Comparison of ENCODE assay signal across 13 cellular contexts in genomic region chr1:174877208-174877673, GRCh38.
A peak's percentile ranks its signal among the peaks of the same experiment; 100 is the strongest.
DNase-seq lines count a peak whose midpoint lies in the region; ATAC-seq and TF ChIP-seq lines count a peak whose summit lies in the region.
"Had no signal": no experiment of that assay in that cellular context is flagged by ENCODE, and none has a peak within 500 bp of the region (broad histone marks: within the 10 kb centered on the region; RNA-seq: fewer than 3 reads in every experiment).

No MANE protein-coding gene starts in this region.

- no peak overlapping the region for H3K4me2 ChIP-seq in osteoblast (ENCODE audit: insufficient read depth, low read length)

- DNase-seq in DMS 273 treated with DMSO at 0.1 percent for 48 hours (lab: John Stamatoyannopoulos, UW) = peak; percentile 11
- DNase-seq in NCI-H1092 treated with DMSO at 0.1 percent for 48 hours (lab: John Stamatoyannopoulos, UW) = peak; percentile 74
- no peak for DNase-seq in activated CD4-positive, alpha-beta memory T cell treated with anti-CD3 and anti-CD28 coated beads for 36 hours
- DNase-seq in mucosa of gallbladder (ENCODE audit: low spot score) = peak; percentile 12
- DNase-seq in germinal center (ENCODE audit: low spot score) = no peak
- DNase-seq in stimulated activated CD4-positive, alpha-beta T cell treated with anti-CD3 and anti-CD28 coated beads, Interleukin-4, amount 100 ng/mL, for 4 hours = no peak
- no peak for DNase-seq in osteoblast (ENCODE audit: insufficient read length, low spot score, missing footprints)
- DNase-seq: foreskin fibroblast, KBM-7, SW 1271 had no signal

- peaks cover 20% of the 10 kb centered on the region for H3K4me1 Mint-ChIP-seq in activated CD4-positive, alpha-beta memory T cell treated with anti-CD3 and anti-CD28 coated beads for 36 hours (ENCODE audit: low read depth)

- no peak for ATAC-seq in HG03460 (IDR thresholded peaks at IDR 0.05; ENCODE audit: unreplicated experiment)

- H3K4me3 ChIP-seq in osteoblast (ENCODE audit: insufficient read depth, low read length) = no peak overlapping the region
- H3K4me3 ChIP-seq: HAP-1 had no signal

- H3K27me3 Mint-ChIP-seq in activated CD4-positive, alpha-beta memory T cell treated with anti-CD3 and anti-CD28 coated beads for 36 hours = no peaks in the 10 kb centered on the region

- H4K20me1 ChIP-seq in osteoblast (ENCODE audit: insufficient read depth, low read length) = no peaks in the 10 kb centered on the region

- H3K79me2 ChIP-seq in osteoblast (ENCODE audit: insufficient read depth, low read length) = no peaks in the 10 kb centered on the region
- H3K79me2 ChIP-seq: parathyroid adenoma had no signal

- peak overlapping the region; percentile 69 for H3K4me3 Mint-ChIP-seq in activated CD4-positive, alpha-beta memory T cell treated with anti-CD3 and anti-CD28 coated beads for 36 hours

- no peaks in the 10 kb centered on the region for H3K9me3 ChIP-seq in osteoblast (ENCODE audit: low read depth, low read length)
- H3K9me3 ChIP-seq: HAP-1 had no signal

- peak overlapping the region; percentile 77 for H3K27ac Mint-ChIP-seq in activated CD4-positive, alpha-beta memory T cell treated with anti-CD3 and anti-CD28 coated beads for 36 hours

- no peak overlapping the region for H3K27ac ChIP-seq in osteoblast (ENCODE audit: low read depth, low read length)
- H3K27ac ChIP-seq: parathyroid adenoma had no signal

- POLR2A ChIA-PET in activated CD4-positive, alpha-beta memory T cell treated with anti-CD3 and anti-CD28 coated beads for 36 hours (lab: Charles Lee) = no interaction called here

- H3K36me3 ChIP-seq in osteoblast (ENCODE audit: insufficient read depth, low read length) = no peaks in the 10 kb centered on the region
- H3K36me3 ChIP-seq: HAP-1 had no signal

- no peaks in the 10 kb centered on the region for H3K36me3 Mint-ChIP-seq in activated CD4-positive, alpha-beta memory T cell treated with anti-CD3 and anti-CD28 coated beads for 36 hours

- no peaks in the 10 kb centered on the region for H3K4me1 ChIP-seq in osteoblast (ENCODE audit: insufficient read depth, low read length)
- H3K4me1 ChIP-seq: parathyroid adenoma had no signal

- H3K9me3 Mint-ChIP-seq in activated CD4-positive, alpha-beta memory T cell treated with anti-CD3 and anti-CD28 coated beads for 36 hours = no peaks in the 10 kb centered on the region

- no peak for TF ChIP-seq CTCF in osteoblast (IDR thresholded peaks at IDR 0.05; ENCODE audit: extremely low read depth, low read depth, low read length)

- H3K27me3 ChIP-seq in osteoblast (ENCODE audit: insufficient read depth, low read length) = no peaks in the 10 kb centered on the region

- CTCF ChIA-PET in activated CD4-positive, alpha-beta memory T cell treated with anti-CD3 and anti-CD28 coated beads for 36 hours (lab: Charles Lee) = interaction anchor here (1.2 kb wide), 1 partner anchor 9 kb away, joined by 3 read pairs; no protein-coding TSS in a partner anchor

- no peak overlapping the region for H2AFZ ChIP-seq in osteoblast (ENCODE audit: low read length)
- H2AFZ ChIP-seq: parathyroid adenoma had no signal

- intact Hi-C loops in activated CD4-positive, alpha-beta memory T cell treated with anti-CD3 and anti-CD28 coated beads for 36 hours (cut with micrococcal nuclease) = loop anchor here (10.0 kb wide), 1 partner anchor 112 kb away; no protein-coding TSS in a partner anchor

Comparison
In these comparisons a context has a peak if more than half of its experiments do, and no peak if none do; other contexts are left out.
1. DNase-seq: peak in DMS 273 treated with DMSO at 0.1 percent for 48 hours (single experiment), NCI-H1092 treated with DMSO at 0.1 percent for 48 hours (single experiment) and mucosa of gallbladder (single experiment); none in activated CD4-positive, alpha-beta memory T cell treated with anti-CD3 and anti-CD28 coated beads for 36 hours (single experiment), germinal center (single experiment), stimulated activated CD4-positive, alpha-beta T cell treated with anti-CD3 and anti-CD28 coated beads, Interleukin-4, amount 100 ng/mL, for 4 hours (0 of 2) and osteoblast (single experiment).